2 cellular contexts compared by ENCODE assay signal in genomic region chr1:198220428-198220827, GRCh38.
TF ChIP-seq lines count a peak whose summit lies in the region.

No MANE protein-coding gene starts in this region.

TF ChIP-seq in A549, 52 proteins besides CTCF, POLR2A, EP300 and RAD21 (continued from another document):
- TF ChIP-seq MAZ (IDR thresholded peaks at IDR 0.05; ENCODE audit: borderline replicate concordance, low read depth, low read length), result no peak
- no peak for TF ChIP-seq RNF2 (IDR thresholded peaks at IDR 0.05; ENCODE audit: borderline replicate concordance, low read depth)
TF ChIP-seq in A549: peak in this region for 0.

TF ChIP-seq in GM23338, 12 proteins besides CTCF, POLR2A, EP300 and RAD21 (continued from another document):
- TF ChIP-seq REST (IDR thresholded peaks at IDR 0.05; ENCODE audit: unreplicated experiment) (no peak), ETS1 (IDR thresholded peaks at IDR 0.05) (no peak), JUNB (IDR thresholded peaks at IDR 0.05; ENCODE audit: unreplicated experiment) (no peak), CREB1 (CRISPR knock-in tag; IDR thresholded peaks at IDR 0.05; ENCODE audit: low read depth) (no peak), ZNF114 (CRISPR knock-in tag; IDR thresholded peaks at IDR 0.05) (no peak), NANOG (IDR thresholded peaks at IDR 0.05; ENCODE audit: borderline replicate concordance) (no peak)
